In the genomic region with DNA sequence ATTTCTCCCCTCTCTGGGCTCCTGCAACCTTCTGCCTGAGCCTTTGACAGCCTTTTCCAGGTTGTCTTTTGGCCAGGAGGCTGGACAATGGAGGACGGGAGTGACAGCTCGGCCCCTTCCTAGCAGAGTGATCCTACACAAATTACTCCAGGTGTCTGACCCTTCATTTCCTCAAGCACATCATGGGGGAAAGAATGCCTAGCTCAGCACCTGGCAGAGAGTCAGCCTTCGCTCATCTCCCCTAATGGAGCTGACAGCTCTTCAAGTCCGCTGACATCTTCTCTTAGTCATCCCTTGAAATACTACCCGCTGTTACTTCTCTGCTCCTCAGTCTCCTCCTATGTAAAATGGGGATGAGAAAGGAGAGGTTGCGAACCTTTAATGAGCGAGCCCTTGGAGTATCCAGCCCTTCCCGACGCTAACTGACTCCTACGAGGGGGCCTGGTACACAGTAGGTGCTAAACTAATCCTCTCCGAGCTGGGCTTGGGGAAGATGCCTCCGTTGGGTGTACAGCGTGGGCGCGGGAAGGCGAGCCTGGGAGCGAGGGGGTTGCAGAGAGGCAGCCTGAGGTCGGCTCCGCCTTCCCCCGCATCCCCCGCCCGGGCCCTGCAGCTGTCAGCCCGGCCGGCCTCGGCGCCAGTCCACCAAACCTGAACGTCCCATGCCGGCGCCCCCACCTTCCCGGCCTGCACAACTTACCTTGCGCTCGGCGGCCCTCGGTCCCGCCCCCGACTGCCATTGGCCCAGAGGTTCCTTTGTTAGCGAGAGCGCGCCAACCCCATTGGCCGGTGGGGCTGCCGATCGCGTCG, we compare ENCODE assay signal across 8 cellular contexts. TPM values are rescaled to one million over a fixed set of nuclear protein-coding genes. Genes with fewer than 3 reads are reported as not detected.
DNase-seq lines count a peak whose midpoint lies in the region; ATAC-seq and TF ChIP-seq lines count a peak whose summit lies in the region.

No MANE protein-coding gene starts in this region.

- DNase-seq in HCEC 1CT (peak; percentile 96), MG63 (peak; percentile 98), SHP77 (lab: John Stamatoyannopoulos, UW) (peak; percentile 100), activated gamma-delta T cell (lab: John Stamatoyannopoulos, UW) (peak; percentile 93), foreskin fibroblast (peak; percentile 97 to 99), neural crest cell (ENCODE audit: low read depth, low spot score) (peak; percentile 95)
- peak; percentile 97 for DNase-seq in stimulated activated naive CD8-positive, alpha-beta T cell treated with anti-CD3 and anti-CD28 coated beads, Interleukin-15, amount 100 ng/mL, for 72 hours

- H3K27me3 ChIP-seq in MG63, result no peaks in the 10 kb centered on the region

- peaks cover 2% of the 10 kb centered on the region for H3K9me3 Mint-ChIP-seq in neural crest cell
- no peaks in the 10 kb centered on the region for H3K9me3 Mint-ChIP-seq in stimulated activated naive CD8-positive, alpha-beta T cell treated with anti-CD3 and anti-CD28 coated beads, Interleukin-15, amount 100 ng/mL, for 72 hours

- H3K9ac ChIP-seq in ES-I3 (ENCODE audit: low read depth, low read length), result peak overlapping the region; percentile 46; the same call in 1 of the 2 replicates

- H3K36me3 Mint-ChIP-seq in neural crest cell (ENCODE audit: low read depth), result peaks cover 7% of the 10 kb centered on the region

- H3K4me3 ChIP-seq in MG63, result peak overlapping the region; percentile 51
- H3K4me3 ChIP-seq in foreskin fibroblast (ENCODE audit: low read depth in 1 of 2, low read length in 2 of 2), result peak overlapping the region; percentile 55 to 61

- H3K36me3 ChIP-seq in ES-I3 (ENCODE audit: insufficient read depth, low read length) (no peaks in the 10 kb centered on the region), MG63 (peaks cover 8% of the 10 kb centered on the region)

- H3K4me1 ChIP-seq in ES-I3 (ENCODE audit: insufficient read depth, low read length), result peaks cover 21% of the 10 kb centered on the region

- H3K27me3 Mint-ChIP-seq in neural crest cell (ENCODE audit: low read depth), result no peaks in the 10 kb centered on the region
- H3K27me3 Mint-ChIP-seq in stimulated activated naive CD8-positive, alpha-beta T cell treated with anti-CD3 and anti-CD28 coated beads, Interleukin-15, amount 100 ng/mL, for 72 hours, result no peaks in the 10 kb centered on the region

- peak; percentile 97 for ATAC-seq in stimulated activated naive CD8-positive, alpha-beta T cell treated with anti-CD3 and anti-CD28 coated beads, Interleukin-15, amount 100 ng/mL, for 72 hours

- no peak overlapping the region for H3K27ac Mint-ChIP-seq in neural crest cell (ENCODE audit: unreplicated experiment)
- peak overlapping the region in 1 of 2 donors; percentile 49 for H3K27ac Mint-ChIP-seq in stimulated activated naive CD8-positive, alpha-beta T cell treated with anti-CD3 and anti-CD28 coated beads, Interleukin-15, amount 100 ng/mL, for 72 hours

- H3K9me3 ChIP-seq in ES-I3 (ENCODE audit: control insufficient read depth, insufficient read depth, low read length) (no peaks in the 10 kb centered on the region), MG63 (no peaks in the 10 kb centered on the region)

- peaks cover 44% of the 10 kb centered on the region for H3K4me1 Mint-ChIP-seq in neural crest cell
- peaks cover 47% of the 10 kb centered on the region for H3K4me1 Mint-ChIP-seq in stimulated activated naive CD8-positive, alpha-beta T cell treated with anti-CD3 and anti-CD28 coated beads, Interleukin-15, amount 100 ng/mL, for 72 hours

- H3K4me3 Mint-ChIP-seq in neural crest cell, result peak overlapping the region; percentile 87
- peak overlapping the region; percentile 85 to 86 for H3K4me3 Mint-ChIP-seq in stimulated activated naive CD8-positive, alpha-beta T cell treated with anti-CD3 and anti-CD28 coated beads, Interleukin-15, amount 100 ng/mL, for 72 hours

- TF ChIP-seq CTCF in foreskin fibroblast (IDR thresholded peaks at IDR 0.05; ENCODE audit: low read depth, low read length), result no peak
- TF ChIP-seq CTCF in neural crest cell (conservative IDR thresholded peaks at IDR 0.05), result no peak

RNA-seq across cellular contexts. Expression of a gene that starts 0.5 kb away (rescaled TPM):
- 139 and 143 TPM in 2 replicates for total RNA-seq in MG63 (2014; rRNA removed; shearing (Covaris generic); ENCODE audit: low replicate concordance)
- 241 and 244 TPM in 2 replicates for total RNA-seq in neural crest cell

Comparison
In these comparisons a context has a peak if more than half of its experiments do, and no peak if none do; other contexts are left out.
1. Peak in every context shown above with its lines: DNase-seq, ATAC-seq and H3K4me3 ChIP-seq.